1 cellular context compared by ENCODE assay signal in genomic region chr1:41419584-41420295, GRCh38.
A peak's percentile ranks its signal among the peaks of the same experiment; 100 is the strongest.
TF ChIP-seq lines count a peak whose summit lies in the region.

No MANE protein-coding gene starts in this region.

TF ChIP-seq in HepG2, 621 proteins besides CTCF, POLR2A, EP300 and RAD21 (continued from another document):
- TF ChIP-seq ZBTB49 (CRISPR knock-in tag; IDR thresholded peaks at IDR 0.05; ENCODE audit: borderline replicate concordance) (no peak), ZNF768 (CRISPR knock-in tag; IDR thresholded peaks at IDR 0.05) (peak; percentile 35; the same call in 1 of the 2 replicates), ZNF629 (CRISPR knock-in tag; conservative IDR thresholded peaks at IDR 0.05) (0 out of 2 replicates have a peak, but pooled peaks have one; percentile 40), RNF219 (CRISPR knock-in tag; IDR thresholded peaks at IDR 0.05) (no peak), MTA1 (CRISPR knock-in tag; IDR thresholded peaks at IDR 0.05; ENCODE audit: borderline replicate concordance) (no peak), ZNF776 (CRISPR knock-in tag; IDR thresholded peaks at IDR 0.05) (no peak)
TF ChIP-seq in HepG2: peak in this region for 2.
